Comparison of ENCODE assay signal across 26 cellular contexts in the genomic region with DNA sequence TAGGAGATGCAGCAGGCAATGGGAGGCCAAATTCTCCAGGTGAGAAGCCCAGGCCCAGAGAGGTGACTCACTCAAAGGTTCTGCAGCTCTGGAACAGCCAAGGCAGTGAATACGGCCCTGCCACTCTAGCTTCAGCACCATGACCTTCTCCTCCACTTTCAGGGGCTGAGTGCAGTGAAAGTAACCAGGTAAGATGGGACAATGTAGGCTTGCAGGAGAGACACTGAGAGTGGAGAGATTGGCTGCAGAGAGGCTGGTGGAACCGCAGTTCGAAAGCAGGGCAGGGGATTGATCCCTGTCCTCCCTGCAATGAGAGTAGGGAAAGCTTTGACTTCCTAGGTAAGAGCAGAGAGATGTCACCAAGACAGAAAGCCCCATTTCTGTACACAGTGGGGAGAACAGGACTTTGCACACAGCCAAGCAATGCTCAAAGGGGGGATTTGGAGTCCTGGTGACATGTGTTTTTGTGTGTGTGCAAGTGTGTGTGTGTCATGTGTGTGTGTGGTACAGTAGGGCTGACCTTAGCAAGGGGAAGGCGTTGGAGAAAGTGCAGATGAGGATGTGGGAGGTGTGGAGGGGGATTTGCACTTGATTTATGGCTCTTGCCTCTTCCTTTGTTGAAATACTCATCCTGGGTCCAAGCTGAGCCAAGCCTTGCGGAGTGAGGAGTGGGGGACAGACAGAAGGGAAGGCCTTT. TPM values are rescaled to one million over a fixed set of nuclear protein-coding genes. Genes with fewer than 3 reads are reported as not detected.
"Had no signal": no experiment of that assay in that cellular context is flagged by ENCODE, and none has a peak within 500 bp of the region (broad histone marks: within the 10 kb centered on the region; RNA-seq: fewer than 3 reads in every experiment).

No MANE protein-coding gene starts in this region.

- H3K27me3 ChIP-seq: ascending aorta, breast epithelium had no signal

- H3K27me3 Mint-ChIP-seq: activated CD4-positive, alpha-beta T cell treated with anti-CD3 and anti-CD28 coated beads, Interleukin-2, amount 10 ng/mL, durations not matched to agents 24 days and 14 days; activated CD8-positive, alpha-beta T cell treated with anti-CD3 and anti-CD28 coated beads for 36 hours; activated naive CD4-positive, alpha-beta T cell treated with anti-CD3 and anti-CD28 coated beads, Interleukin-2, amount 50 U/mL, for 24 hours; activated naive CD8-positive, alpha-beta T cell treated with anti-CD3 and anti-CD28 coated beads, Interleukin-2, amount 10 ng/mL, durations not matched to agents 7 days and 5 days had no signal

- H3K4me3 ChIP-seq: ascending aorta, breast epithelium, K562 had no signal

- H3K4me3 Mint-ChIP-seq: activated CD4-positive, alpha-beta T cell treated with anti-CD3 and anti-CD28 coated beads, Interleukin-2, amount 10 ng/mL, durations not matched to agents 24 days and 14 days; activated CD8-positive, alpha-beta T cell treated with anti-CD3 and anti-CD28 coated beads for 36 hours; activated naive CD4-positive, alpha-beta T cell treated with anti-CD3 and anti-CD28 coated beads, Interleukin-2, amount 50 U/mL, for 24 hours; activated naive CD8-positive, alpha-beta T cell treated with anti-CD3 and anti-CD28 coated beads, Interleukin-2, amount 10 ng/mL, durations not matched to agents 7 days and 5 days; activated T-cell treated with anti-CD3 and anti-CD28 coated beads, Interleukin-2, amount 50 U/mL, for 72 hours; activated T-helper 17 cell treated with anti-CD3 and anti-CD28 coated beads, Interleukin-2, amount 50 U/mL, for 72 hours; T-helper 2 cell treated with Interferon-gamma antibody and Interleukin-4, amounts not matched to agents 5 μg/mL and 100 μg/mL, for 36 hours had no signal

- H3K36me3 Mint-ChIP-seq: activated naive CD4-positive, alpha-beta T cell treated with anti-CD3 and anti-CD28 coated beads, Interleukin-2, amount 50 U/mL, for 24 hours; activated naive CD8-positive, alpha-beta T cell treated with anti-CD3 and anti-CD28 coated beads, Interleukin-2, amount 10 ng/mL, durations not matched to agents 7 days and 5 days had no signal

- H3K27ac ChIP-seq: ascending aorta, breast epithelium had no signal

- H3K4me1 ChIP-seq: ascending aorta, breast epithelium had no signal

- H3K27ac Mint-ChIP-seq: activated CD4-positive, alpha-beta T cell treated with anti-CD3 and anti-CD28 coated beads, Interleukin-2, amount 10 ng/mL, durations not matched to agents 24 days and 14 days; activated CD8-positive, alpha-beta T cell treated with anti-CD3 and anti-CD28 coated beads for 36 hours; activated naive CD4-positive, alpha-beta T cell treated with anti-CD3 and anti-CD28 coated beads, Interleukin-2, amount 50 U/mL, for 24 hours; activated naive CD8-positive, alpha-beta T cell treated with anti-CD3 and anti-CD28 coated beads, Interleukin-2, amount 10 ng/mL, durations not matched to agents 7 days and 5 days; activated T-cell treated with anti-CD3 and anti-CD28 coated beads, Interleukin-2, amount 50 U/mL, for 72 hours; activated T-helper 17 cell treated with anti-CD3 and anti-CD28 coated beads, Interleukin-2, amount 50 U/mL, for 72 hours; T-helper 2 cell treated with Interferon-gamma antibody and Interleukin-4, amounts not matched to agents 5 μg/mL and 100 μg/mL, for 36 hours had no signal

- H3K9me3 ChIP-seq: ascending aorta, breast epithelium had no signal

- H3K9me3 Mint-ChIP-seq: activated CD4-positive, alpha-beta T cell treated with anti-CD3 and anti-CD28 coated beads, Interleukin-2, amount 10 ng/mL, durations not matched to agents 24 days and 14 days; activated CD8-positive, alpha-beta T cell treated with anti-CD3 and anti-CD28 coated beads for 36 hours; activated naive CD4-positive, alpha-beta T cell treated with anti-CD3 and anti-CD28 coated beads, Interleukin-2, amount 50 U/mL, for 24 hours; activated naive CD8-positive, alpha-beta T cell treated with anti-CD3 and anti-CD28 coated beads, Interleukin-2, amount 10 ng/mL, durations not matched to agents 7 days and 5 days; activated T-helper 17 cell treated with anti-CD3 and anti-CD28 coated beads, Interleukin-2, amount 50 U/mL, for 72 hours; T-helper 2 cell treated with Interferon-gamma antibody and Interleukin-4, amounts not matched to agents 5 μg/mL and 100 μg/mL, for 36 hours had no signal

- ATAC-seq: activated CD8-positive, alpha-beta T cell treated with anti-CD3 and anti-CD28 coated beads for 36 hours; activated T-cell treated with anti-CD3 and anti-CD28 coated beads, Interleukin-2, amount 50 U/mL, for 72 hours; activated T-helper 17 cell treated with anti-CD3 and anti-CD28 coated beads, Interleukin-2, amount 50 U/mL, for 72 hours; K562 had no signal

- DNase-seq: activated CD4-positive, alpha-beta T cell treated with anti-CD3 and anti-CD28 coated beads, Interleukin-2, amount 10 ng/mL, durations not matched to agents 24 days and 14 days; activated CD4-positive, alpha-beta T cell treated with anti-CD3 and anti-CD28 coated beads, Interleukin-2, amount 50 U/mL, for 4 hours; activated CD8-positive, alpha-beta T cell treated with anti-CD3 and anti-CD28 coated beads for 36 hours; activated effector memory CD4-positive, alpha-beta T cell treated with anti-CD3 and anti-CD28 coated beads, Interleukin-2, amount 50 U/mL, for 16 hours; activated naive CD4-positive, alpha-beta T cell treated with Interleukin-2 at 50 U/mL for 16 hours; activated naive CD8-positive, alpha-beta T cell treated with anti-CD3 and anti-CD28 coated beads, Interleukin-2, amount 10 ng/mL, durations not matched to agents 7 days and 5 days; activated T-cell treated with anti-CD3 and anti-CD28 coated beads, Interleukin-2, amount 50 U/mL, for 1 hour; activated T-cell treated with anti-CD3 and anti-CD28 coated beads, Interleukin-2, amount 50 U/mL, for 72 hours; amygdala; caudate nucleus; NCI-H1105; NCI-H1417 treated with DMSO at 0.1 percent for 48 hours; NCI-H2029; NCI-H345; NCI-H510A; NCI-H526; NCI-H748 treated with DMSO at 0.1 percent for 48 hours; NK-92 treated with Interleukin-12 subunit alpha and Interleukin-12 subunit beta, amount 100 ng/mL, for 24 hours; Right ventricle myocardium superior had no signal

- H3K36me3 ChIP-seq: ascending aorta, breast epithelium had no signal

- H3K4me1 Mint-ChIP-seq: activated CD4-positive, alpha-beta T cell treated with anti-CD3 and anti-CD28 coated beads, Interleukin-2, amount 10 ng/mL, durations not matched to agents 24 days and 14 days; activated naive CD4-positive, alpha-beta T cell treated with anti-CD3 and anti-CD28 coated beads, Interleukin-2, amount 50 U/mL, for 24 hours; activated naive CD8-positive, alpha-beta T cell treated with anti-CD3 and anti-CD28 coated beads, Interleukin-2, amount 10 ng/mL, durations not matched to agents 7 days and 5 days; activated T-helper 17 cell treated with anti-CD3 and anti-CD28 coated beads, Interleukin-2, amount 50 U/mL, for 72 hours had no signal

- FAIRE-seq: K562, TTC549 had no signal

RNA-seq across cellular contexts. Expression of a gene that starts 12.7 kb away (rescaled TPM):
- total RNA-seq: ascending aorta, Right ventricle myocardium superior had no signal
